8 cellular contexts compared by ENCODE assay signal in genomic region chr18:75730249-75730648, GRCh38.
"Had no signal": no experiment of that assay in that cellular context is flagged by ENCODE, and none has a peak within 500 bp of the region (broad histone marks: within the 10 kb centered on the region; RNA-seq: fewer than 3 reads in every experiment).

No MANE protein-coding gene starts in this region.

- H3K27ac ChIP-seq: GM23248 had no signal

- H3K4me2 ChIP-seq: GM23338 had no signal

- H3K4me1 ChIP-seq: HAP-1 had no signal

- DNase-seq: GM23248, GOT3, H7, H9, HCEC 1CT, HFFc6 had no signal

- H3K36me3 ChIP-seq: HAP-1 had no signal

- H3K9me3 ChIP-seq: HAP-1 had no signal

- H2AFZ ChIP-seq: GM23248, GM23338 had no signal

- H3K4me3 ChIP-seq: GM23248, GM23338, HAP-1 had no signal

- H3K9ac ChIP-seq: GM23248 had no signal
